In the genomic region with DNA sequence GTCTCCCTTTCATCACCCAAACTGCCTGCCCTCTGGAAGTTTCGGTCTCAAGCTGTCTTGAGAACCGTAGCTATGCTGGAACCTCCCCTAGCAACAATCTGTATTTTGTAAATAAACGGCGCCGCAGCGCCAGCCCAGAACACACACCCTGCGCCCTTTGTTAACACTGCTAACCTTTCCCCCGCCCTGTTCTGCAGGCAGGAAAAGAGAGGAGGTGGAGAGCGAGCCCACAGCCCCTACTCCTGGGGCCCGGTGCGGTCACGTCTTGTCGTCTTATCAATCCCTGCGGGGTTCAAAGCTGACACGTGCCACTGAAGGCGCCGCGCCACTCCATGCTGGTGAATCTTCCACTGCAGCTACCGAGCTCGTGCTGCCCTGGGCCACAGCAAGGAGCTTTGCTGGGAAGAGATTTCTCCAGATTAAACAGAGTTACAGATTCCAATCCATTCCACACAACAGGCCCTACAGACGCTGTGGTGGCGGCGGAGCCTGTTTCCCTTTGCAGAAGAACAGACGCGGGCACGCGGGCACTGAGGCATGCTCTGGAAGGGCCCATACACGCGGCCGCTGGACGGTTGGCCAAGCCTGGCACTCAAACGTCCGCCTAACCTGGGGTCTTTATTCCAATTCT, we compare ENCODE assay signal across 9 cellular contexts. TPM values are rescaled to one million over a fixed set of nuclear protein-coding genes. Genes with fewer than 3 reads are reported as not detected.
DNase-seq lines count a peak whose midpoint lies in the region; ATAC-seq and TF ChIP-seq lines count a peak whose summit lies in the region.
"Had no signal": no experiment of that assay in that cellular context is flagged by ENCODE, and none has a peak within 500 bp of the region (broad histone marks: within the 10 kb centered on the region; RNA-seq: fewer than 3 reads in every experiment).

No MANE protein-coding gene starts in this region.

- H3K9me2 ChIP-seq in GM23338 (ENCODE audit: insufficient read depth), result no peaks in the 10 kb centered on the region

- H3K36me3 ChIP-seq in GM23338 (ENCODE audit: insufficient read depth), result no peaks in the 10 kb centered on the region
- H3K36me3 ChIP-seq in esophagus squamous epithelium, result no peaks in the 10 kb centered on the region
- H3K36me3 ChIP-seq in psoas muscle (ENCODE audit: insufficient read depth in 1 of 2, low read depth in 1 of 2), result peaks cover 0 to 9% of the 10 kb centered on the region in 2 donors
- H3K36me3 ChIP-seq in SJCRH30, result no peaks in the 10 kb centered on the region
- H3K36me3 ChIP-seq: cardiac muscle cell had no signal

- 20 to 31% methylated on average over 23 to 33 of the region's 33 CpGs for WGBS in esophagus squamous epithelium, 2 donors
- 22 to 39% (median 32%) methylated on average over 33 of the region's 33 CpGs for WGBS in psoas muscle, 3 donors

- H3K4me3 ChIP-seq in GM23338 (no peak overlapping the region), esophagus squamous epithelium (peak overlapping the region in 3 of 4 donors; percentile 14 to 59 (median 17)), psoas muscle (peak overlapping the region; percentile 37), SJCRH30 (no peak overlapping the region)
- H3K4me3 ChIP-seq: cardiac muscle cell had no signal

- no peaks in the 10 kb centered on the region; the same call in 1 of the 2 replicates for H4K20me1 ChIP-seq in GM23338 (replicated peaks; ENCODE audit: insufficient read depth)

- H3K79me2 ChIP-seq in GM23338 (replicated peaks; ENCODE audit: insufficient read depth), result no peaks in the 10 kb centered on the region

- ATAC-seq in GM23338 (0 out of 3 replicates have a peak, but pooled peaks have one; percentile 12), psoas muscle (peak; percentile 47 to 84 (median 62)), HG02798 (IDR thresholded peaks at IDR 0.05; ENCODE audit: poor library complexity, unreplicated experiment) (no peak), HG02970 (IDR thresholded peaks at IDR 0.05; ENCODE audit: low FRiP score, unreplicated experiment) (no peak)

- intact Hi-C loops in esophagus squamous epithelium (cut with DNase I) (loop anchor here (5.0 kb wide), 1 partner anchor 83 kb away; no protein-coding TSS in a partner anchor), psoas muscle (cut with DNase I) (loop anchor here in 1 of 2 donors (2.0 kb wide), 1 partner anchor 88 kb away; no protein-coding TSS in a partner anchor), CD14-positive monocyte (cut with micrococcal nuclease) (no loop called here)

- H3K27ac ChIP-seq in GM23338 (ENCODE audit: low read depth), result no peak overlapping the region
- peak overlapping the region; percentile 47 for H3K27ac ChIP-seq in VCaP
- H3K27ac ChIP-seq in esophagus squamous epithelium, result peak overlapping the region; percentile 53 to 79 (median 74)
- H3K27ac ChIP-seq in psoas muscle, result no peak overlapping the region
- H3K27ac ChIP-seq in SJCRH30, result no peak overlapping the region
- H3K27ac ChIP-seq: cardiac muscle cell had no signal

- H3K4me1 ChIP-seq in GM23338 (ENCODE audit: insufficient read depth) (no peaks in the 10 kb centered on the region), esophagus squamous epithelium (peaks cover 36 to 59% (median 44%) of the 10 kb centered on the region in 3 donors), psoas muscle (peaks cover 25% of the 10 kb centered on the region), SJCRH30 (no peaks in the 10 kb centered on the region)

- H3K9me3 Mint-ChIP-seq in GM23338 (peaks cover 9% of the 10 kb centered on the region), CD14-positive monocyte (peaks cover 0 to 1% (median 0%) of the 10 kb centered on the region in 7 donors)

- TF ChIP-seq CTCF in GM23338 (conservative IDR thresholded peaks at IDR 0.05; ENCODE audit: low read depth in 2 of 2), result no peak
- TF ChIP-seq CTCF in VCaP (conservative IDR thresholded peaks at IDR 0.05), result no peak
- TF ChIP-seq CTCF in esophagus squamous epithelium (IDR thresholded peaks at IDR 0.05), result peak in 1 of 6 experiments; percentile 40
- no peak for TF ChIP-seq CTCF in psoas muscle (IDR thresholded peaks at IDR 0.05)
- TF ChIP-seq CTCF in CD14-positive monocyte (IDR thresholded peaks at IDR 0.05), result no peak

- H3K4me3 Mint-ChIP-seq in GM23338, result no peak overlapping the region
- no peak overlapping the region for H3K4me3 Mint-ChIP-seq in CD14-positive monocyte

- no peak overlapping the region for H2AFZ ChIP-seq in GM23338

- H3K9me3 ChIP-seq in esophagus squamous epithelium (no peaks in the 10 kb centered on the region), psoas muscle (no peaks in the 10 kb centered on the region), SJCRH30 (replicated peaks) (no peaks in the 10 kb centered on the region)

- no peaks in the 10 kb centered on the region for H3F3A ChIP-seq in GM23338 (replicated peaks; ENCODE audit: low read depth)

- peak in 1 of 4 donors; percentile 55 for TF ChIP-seq POLR2A in esophagus squamous epithelium (IDR thresholded peaks at IDR 0.05)

- H3K27me3 ChIP-seq in GM23338 (ENCODE audit: insufficient read depth) (no peaks in the 10 kb centered on the region), esophagus squamous epithelium (no peaks in the 10 kb centered on the region), psoas muscle (ENCODE audit: insufficient read depth in 3 of 3, low read length in 2 of 3) (no peaks in the 10 kb centered on the region), SJCRH30 (no peaks in the 10 kb centered on the region)
- H3K27me3 ChIP-seq: cardiac muscle cell had no signal

- DNase-seq in GM23338 (ENCODE audit: low spot score) (peak; percentile 45), esophagus squamous epithelium (lab: John Stamatoyannopoulos, UW) (no peak), psoas muscle (peak; percentile 71 to 76), SJCRH30 (no peak), CD14-positive monocyte (ENCODE audit: low spot score) (no peak)

- H3K27ac Mint-ChIP-seq in GM23338 (no peak overlapping the region), CD14-positive monocyte (no peak overlapping the region)

- peaks cover 14% of the 10 kb centered on the region for H3K27me3 Mint-ChIP-seq in GM23338 (ENCODE audit: insufficient read depth, low read depth, poor library complexity)
- H3K27me3 Mint-ChIP-seq in CD14-positive monocyte (ENCODE audit: low read depth in 3 of 3), result peaks cover 0 to 14% (median 8%) of the 10 kb centered on the region in 3 donors

- H3K4me1 Mint-ChIP-seq in GM23338 (no peaks in the 10 kb centered on the region), CD14-positive monocyte (no peaks in the 10 kb centered on the region)

- no peak overlapping the region for H3K4me2 ChIP-seq in GM23338

- H3K36me3 Mint-ChIP-seq in GM23338 (ENCODE audit: low read depth), result no peaks in the 10 kb centered on the region; the same call in 2 of the 3 replicates
- H3K36me3 Mint-ChIP-seq in CD14-positive monocyte, result no peaks in the 10 kb centered on the region

TF ChIP-seq in GM23338, 12 proteins besides CTCF, POLR2A, EP300 and RAD21 (continues in another document):
- no peak for TF ChIP-seq JUNB (IDR thresholded peaks at IDR 0.05; ENCODE audit: unreplicated experiment)
- TF ChIP-seq ETS1 (IDR thresholded peaks at IDR 0.05), result no peak
- TF ChIP-seq NANOG (IDR thresholded peaks at IDR 0.05; ENCODE audit: borderline replicate concordance), result no peak
- TF ChIP-seq ZNF331 (CRISPR knock-in tag; IDR thresholded peaks at IDR 0.05; ENCODE audit: low read depth), result no peak
- TF ChIP-seq CREB1 (CRISPR knock-in tag; IDR thresholded peaks at IDR 0.05; ENCODE audit: low read depth), result no peak
- no peak for TF ChIP-seq EZH2phosphoT487 (IDR thresholded peaks at IDR 0.05; ENCODE audit: unreplicated experiment)
- TF ChIP-seq EZH2 (IDR thresholded peaks at IDR 0.05; ENCODE audit: low read depth, unreplicated experiment), result no peak
- no peak for TF ChIP-seq ZNF114 (CRISPR knock-in tag; IDR thresholded peaks at IDR 0.05)
- no peak for TF ChIP-seq POLR2AphosphoS5 (IDR thresholded peaks at IDR 0.05; ENCODE audit: low read depth)
- no peak for TF ChIP-seq STAT1 (IDR thresholded peaks at IDR 0.05; ENCODE audit: unreplicated experiment)

RNA-seq across cellular contexts. Expression of gene ZDHHC11B, which starts 25.3 kb away (rescaled TPM):
- total RNA-seq in GM23338 (2014; rRNA removed; shearing (Covaris generic)), result 1.2 and 1.3 TPM in 2 replicates
- polyA plus RNA-seq in GM23338 (2016; fragmentation: Nextera tagmentation; extraction: Ambion mirVana) (0.83 and 0.89 TPM in 2 replicates), psoas muscle (1 to 10 TPM in 1 of 3 donors, under 1 TPM in 2; 0.38 to 1.3 (median 0.55) TPM), CD14-positive monocyte (not detected)
- total RNA-seq in esophagus squamous epithelium (1 to 10 TPM in 3 of 4 donors, under 1 TPM in 1; 0.44 to 4.6 (median 2.7) TPM), psoas muscle (1 to 10 TPM in 3 of 4 donors, under 1 TPM in 1; 0.99 to 7.4 (median 2.8) TPM)
- total RNA-seq in SJCRH30 (2014; rRNA removed; shearing (Covaris generic)), result 0.22 TPM in 1 of 2 replicates, not detected in the other

Comparison
In these comparisons a context has a peak if more than half of its experiments do, and no peak if none do; other contexts are left out.
1. ATAC-seq: peak in GM23338 (single experiment) and psoas muscle (4 of 4); none in HG02798 (single experiment) and HG02970 (single experiment).
2. DNase-seq: peak in GM23338 (single experiment) and psoas muscle (2 of 2); none in esophagus squamous epithelium (single experiment), SJCRH30 (0 of 2) and CD14-positive monocyte (single experiment).
3. H3K27ac ChIP-seq: peak in VCaP (single experiment) and esophagus squamous epithelium (4 of 4); none in GM23338 (single experiment), psoas muscle (single experiment) and SJCRH30 (single experiment).
4. H3K4me3 ChIP-seq: peak in esophagus squamous epithelium (3 of 4) and psoas muscle (single experiment); none in GM23338 (single experiment) and SJCRH30 (single experiment).